ENCODE assay signal across 16 cellular contexts in genomic region chr18:70371085-70371735, GRCh38.
A peak's percentile ranks its signal among the peaks of the same experiment; 100 is the strongest.
DNase-seq lines count a peak whose midpoint lies in the region; ATAC-seq, FAIRE-seq and TF ChIP-seq lines count a peak whose summit lies in the region.
"Had no signal": no experiment of that assay in that cellular context is flagged by ENCODE, and none has a peak within 500 bp of the region (broad histone marks: within the 10 kb centered on the region; RNA-seq: fewer than 3 reads in every experiment).

No MANE protein-coding gene starts in this region.

- no peak for TF ChIP-seq CTCF in K562 (IDR thresholded peaks at IDR 0.05 in 2 of 3, conservative IDR thresholded peaks at IDR 0.05 in 1 of 3; ENCODE audit: insufficient read depth in 2 of 3, low read depth in 1 of 3, low read length in 3 of 3)
- TF ChIP-seq CTCF in pancreas (IDR thresholded peaks at IDR 0.05) = no peak

- TF ChIP-seq RAD21 in K562 (CRISPR knock-in tag; conservative IDR thresholded peaks at IDR 0.05 in 1 of 2, IDR thresholded peaks at IDR 0.05 in 1 of 2) = no peak

- H3K4me2 ChIP-seq in K562 (ENCODE audit: insufficient read depth, low read length) = no peak overlapping the region
- H3K4me2 ChIP-seq: SK-N-SH had no signal

- no peak for TF ChIP-seq EP300 in K562 (IDR thresholded peaks at IDR 0.05; ENCODE audit: low read length)

- no peak for TF ChIP-seq POLR2A in K562 (conservative IDR thresholded peaks at IDR 0.05)

- CTCF ChIA-PET in K562 (lab: Yijun Ruan, JAX; ENCODE audit: low intra/inter-chr PET ratio) = no interaction called here

- H3K9me3 ChIP-seq in K562 (replicated peaks; ENCODE audit: control insufficient read depth, insufficient read depth, low read depth, low read length) (no peaks in the 10 kb centered on the region), pancreas (no peaks in the 10 kb centered on the region)
- H3K9me3 ChIP-seq: SK-N-SH had no signal

- H3K4me1 ChIP-seq in K562 (replicated peaks in 1 of 2; ENCODE audit: control insufficient read depth in 2 of 2, insufficient read depth in 2 of 2, low read length in 2 of 2) = peaks cover 0 to 3% of the 10 kb centered on the region in 2 experiments; a peak in 1 of 5 replicates
- H3K4me1 ChIP-seq in pancreas = peaks cover 0 to under 1% (median 0%) of the 10 kb centered on the region in 3 donors

- H3K36me3 ChIP-seq in K562 (ENCODE audit: control insufficient read depth, insufficient read depth, low read length) (no peaks in the 10 kb centered on the region), pancreas (no peaks in the 10 kb centered on the region)

- no peaks in the 10 kb centered on the region; the same call in 1 of the 2 replicates for H4K20me1 ChIP-seq in K562 (replicated peaks; ENCODE audit: control insufficient read depth, insufficient read depth, low read length)

- WGBS in K562 (ENCODE audit: insufficient coverage, low coverage, missing lambda C conversion rate) = 49% methylated on average over 5 of the region's 7 CpGs
- WGBS in pancreas, 2 donors = 77 to 80% methylated on average over 7 of the region's 7 CpGs

- H3K9me1 ChIP-seq in K562 (ENCODE audit: control insufficient read depth, insufficient read depth, low read length) = no peaks in the 10 kb centered on the region

- no peak overlapping the region for H2AFZ ChIP-seq in K562 (ENCODE audit: low read depth, low read length)

- H3K4me3 ChIP-seq in K562 (no peak overlapping the region), pancreas (no peak overlapping the region)

- H3K9ac ChIP-seq in K562 (ENCODE audit: insufficient read depth in 1 of 2, low read depth in 2 of 2, low read length in 2 of 2) = no peak overlapping the region
- H3K9ac ChIP-seq: SK-N-SH had no signal

- DNase-seq in DMS53 (lab: John Stamatoyannopoulos, UW) = peak; percentile 92
- DNase-seq in HPDE6-E6E7 (ENCODE audit: extremely low spot score) = peak; percentile 25
- no peak for DNase-seq in K562 (ENCODE audit: extremely low read depth in 1 of 4, low spot score in 3 of 4)
- peak; percentile 56 for DNase-seq in kidney tubule cell (ENCODE audit: low spot score)
- no peak for DNase-seq in activated CD4-positive, alpha-beta T cell treated with anti-CD3 and anti-CD28 coated beads for 48 hours
- no peak for DNase-seq in pancreas
- DNase-seq: CD8-positive, alpha-beta memory T cell; H9; NCI-H1417; NCI-H2029 treated with DMSO at 0.1 percent for 48 hours; NCI-H2227 treated with DMSO at 0.1 percent for 48 hours; NCI-H526; Right ventricle myocardium superior; SK-N-SH had no signal

- POLR2A ChIA-PET in K562 (lab: Yijun Ruan, JAX) = no interaction called here

- ATAC-seq in K562 = no peak
- ATAC-seq in GM19023 (IDR thresholded peaks at IDR 0.05; ENCODE audit: unreplicated experiment) = no peak
- ATAC-seq in HG03095 (IDR thresholded peaks at IDR 0.05; ENCODE audit: unreplicated experiment) = no peak
- no peak for ATAC-seq in pancreas

- in situ Hi-C loops in K562 (cut with MboI) = no loop called here

- no peak for FAIRE-seq in K562 (lab: Jason Lieb, UNC)
- no peak for FAIRE-seq in pancreas (lab: Jason Lieb, UNC)

- no peaks in the 10 kb centered on the region for H3K79me2 ChIP-seq in K562 (ENCODE audit: control insufficient read depth, insufficient read depth, low read length)

- H3K27me3 ChIP-seq in K562 (ENCODE audit: control insufficient read depth in 2 of 2, insufficient read depth in 2 of 2, low read length in 2 of 2) (no peaks in the 10 kb centered on the region), pancreas (no peaks in the 10 kb centered on the region)

- BruUV-seq in K562 (replicated peaks; lab: Mats Ljungman, UMichigan) = no TSS peak

- intact Hi-C loops in K562 (cut with micrococcal nuclease) (no loop called here), pancreas (cut with DNase I) (no loop called here)

- H3K27ac ChIP-seq in K562 (ENCODE audit: extremely low read depth, low read depth, low read length) = no peak overlapping the region
- no peak overlapping the region for H3K27ac ChIP-seq in pancreas

TF ChIP-seq in K562, 482 proteins besides CTCF, POLR2A, EP300 and RAD21:
- TF ChIP-seq ZNF780A (CRISPR knock-in tag; IDR thresholded peaks at IDR 0.05) (no peak), SPI1 (IDR thresholded peaks at IDR 0.05; ENCODE audit: borderline replicate concordance, low read depth, low read length) (0 out of 2 replicates have a peak, but pooled peaks have one; percentile 12)

Comparison
In these comparisons a context has a peak if more than half of its experiments do, and no peak if none do; other contexts are left out.
1. DNase-seq: peak in DMS53 (single experiment), HPDE6-E6E7 (single experiment) and kidney tubule cell (single experiment); none in K562 (0 of 4), activated CD4-positive, alpha-beta T cell treated with anti-CD3 and anti-CD28 coated beads for 48 hours (single experiment) and pancreas (0 of 6).